11 cellular contexts compared by ENCODE assay signal in the genomic region with DNA sequence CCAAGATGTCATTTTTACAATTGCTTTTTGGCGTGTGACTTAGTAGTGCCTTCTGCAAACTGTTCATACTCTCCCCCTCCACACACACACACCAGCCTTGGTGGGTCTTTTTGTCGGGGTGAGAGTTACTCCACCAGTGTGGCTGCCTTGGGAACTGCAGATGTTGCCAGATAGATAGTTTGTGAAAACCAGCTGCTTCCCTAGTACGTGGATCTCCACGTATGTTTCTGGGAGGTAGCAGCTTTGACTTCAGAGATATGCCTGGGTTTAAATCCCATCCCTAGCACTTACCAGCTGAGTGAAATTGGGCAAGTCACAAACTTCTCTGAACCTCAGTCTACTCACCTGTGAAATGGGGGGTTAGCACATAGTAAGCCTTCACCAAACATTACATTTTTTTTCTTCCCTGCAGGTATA.
DNase-seq lines count a peak whose midpoint lies in the region; ATAC-seq, FAIRE-seq and TF ChIP-seq lines count a peak whose summit lies in the region.
"Had no signal": no experiment of that assay in that cellular context is flagged by ENCODE, and none has a peak within 500 bp of the region (broad histone marks: within the 10 kb centered on the region; RNA-seq: fewer than 3 reads in every experiment).

No MANE protein-coding gene starts in this region.

- H3K9ac ChIP-seq in HepG2 (ENCODE audit: insufficient read depth, low read depth, low read length) (no peak overlapping the region), stomach smooth muscle (ENCODE audit: low read length in 2 of 2) (peak overlapping the region; percentile 8 to 66)

- FAIRE-seq in HepG2 (lab: Jason Lieb, UNC): no peak

- H3K4me1 ChIP-seq in PC-9 (replicated peaks; ENCODE audit: insufficient read depth) (peaks cover 19% of the 10 kb centered on the region), HepG2 (ENCODE audit: insufficient read depth, low read length) (0 out of 2 replicates have a peak, but pooled peaks cover 9% of the 10 kb centered on the region), stomach smooth muscle (ENCODE audit: control insufficient read depth, insufficient read depth, low read length) (peaks cover 42% of the 10 kb centered on the region)

- TF ChIP-seq CTCF in PC-9 (conservative IDR thresholded peaks at IDR 0.05): no peak
- no peak for TF ChIP-seq CTCF in dorsolateral prefrontal cortex (IDR thresholded peaks at IDR 0.05 in 54 of 56, conservative IDR thresholded peaks at IDR 0.05 in 2 of 56; ENCODE audit: low read depth in 1 of 56, partially characterized antibody in 56 of 56)
- TF ChIP-seq CTCF in HepG2 (CRISPR knock-in tag; IDR thresholded peaks at IDR 0.05): no peak
- TF ChIP-seq CTCF in GM20000 (IDR thresholded peaks at IDR 0.05; ENCODE audit: extremely low read depth, missing control alignments): no peak

- ATAC-seq in HepG2: no peak
- no peak for ATAC-seq in GM21423 (IDR thresholded peaks at IDR 0.05; ENCODE audit: unreplicated experiment)

- TF ChIP-seq EP300 in HepG2 (IDR thresholded peaks at IDR 0.05; ENCODE audit: low read depth in 2 of 2, low read length in 2 of 2) (no peak), HepG2 (CRISPR knock-in tag; IDR thresholded peaks at IDR 0.05; ENCODE audit: borderline replicate concordance) (no peak)

- no peak overlapping the region for H3K4me2 ChIP-seq in PC-9
- H3K4me2 ChIP-seq in HepG2 (ENCODE audit: low read depth, low read length): no peak overlapping the region

- TF ChIP-seq RAD21 in HepG2 (CRISPR knock-in tag; IDR thresholded peaks at IDR 0.05): no peak

- H3K27ac ChIP-seq in PC-9 (peak overlapping the region; percentile 64), dorsolateral prefrontal cortex (peak overlapping the region in 55 of 59 donors; percentile 11 to 92 (median 78)), HepG2 (ENCODE audit: extremely low read length, insufficient read depth, low read length) (no peak overlapping the region), stomach smooth muscle (ENCODE audit: low read length) (peak overlapping the region; percentile 86)

- 54% methylated on average over 4 of the region's 4 CpGs for WGBS in HepG2 (ENCODE audit: low lambda C conversion rate)

- DNase-seq in PC-9 (no peak), dorsolateral prefrontal cortex (no peak), HepG2 (ENCODE audit: low spot score) (no peak), NCI-H1092 (lab: John Stamatoyannopoulos, UW) (no peak), GM20000 (ENCODE audit: low spot score) (no peak), SHP77 (lab: John Stamatoyannopoulos, UW) (no peak)
- DNase-seq: DMS79 treated with DMSO at 0.1 percent for 48 hours, NCI-H2029 treated with DMSO at 0.1 percent for 48 hours, SIG-M5 had no signal

- in situ Hi-C loops in HepG2 (cut with HindIII; ENCODE audit: extremely low pct_ligation_motif_present, low pct_unique_long_range_greater_than_20kb): no loop called here

- no peaks in the 10 kb centered on the region for H3K9me2 ChIP-seq in PC-9 (ENCODE audit: insufficient read depth)

- BruUV-seq in PC-9 (replicated peaks; lab: Mats Ljungman, UMichigan) (no TSS peak), HepG2 (replicated peaks; lab: Mats Ljungman, UMichigan) (no TSS peak)

- H3K79me2 ChIP-seq in PC-9 (ENCODE audit: low read depth) (no peaks in the 10 kb centered on the region), HepG2 (ENCODE audit: insufficient read depth, low read length) (no peaks in the 10 kb centered on the region)

- H3K27me3 ChIP-seq in PC-9 (ENCODE audit: insufficient read depth, low read depth) (no peaks in the 10 kb centered on the region), dorsolateral prefrontal cortex (no peaks in the 10 kb centered on the region), HepG2 (ENCODE audit: control insufficient read depth in 1 of 2, insufficient read depth in 2 of 2, low read length in 2 of 2) (peaks cover 0 to 3% of the 10 kb centered on the region in 2 experiments; a peak in 2 of 5 replicates), stomach smooth muscle (ENCODE audit: control insufficient read depth in 1 of 2, insufficient read depth in 2 of 2, low read length in 2 of 2) (no peaks in the 10 kb centered on the region)

- H3K36me3 ChIP-seq in PC-9 (ENCODE audit: low read depth): no peaks in the 10 kb centered on the region
- no peaks in the 10 kb centered on the region for H3K36me3 ChIP-seq in HepG2 (replicated peaks in 1 of 2; ENCODE audit: control insufficient read depth in 1 of 2, insufficient read depth in 2 of 2, low read length in 2 of 2)
- no peaks in the 10 kb centered on the region for H3K36me3 ChIP-seq in stomach smooth muscle (ENCODE audit: control insufficient read depth in 2 of 2, insufficient read depth in 2 of 2, low read length in 2 of 2)

- peaks cover 20% of the 10 kb centered on the region; the same call in 1 of the 2 replicates for H3F3A ChIP-seq in PC-9 (ENCODE audit: insufficient read depth, low read depth)

- intact Hi-C loops in PC-9 (cut with micrococcal nuclease; ENCODE audit: unreplicated experiment): loop anchor here (1.0 to 10.0 kb wide), 2 partner anchors 14 to 80 kb away; partner anchors contain the start of gene MAN1C1
- intact Hi-C loops in dorsolateral prefrontal cortex (cut with DNase I): loop anchor here (5.0 kb wide), 2 partner anchors 72 to 77 kb away; partner anchors contain the start of gene MAN1C1 (in 1 of the 2)
- intact Hi-C loops in HepG2 (cut with micrococcal nuclease; ENCODE audit: unreplicated experiment): loop anchor here (10.0 kb wide), 1 partner anchor 80 kb away; no protein-coding TSS in a partner anchor

- H2AFZ ChIP-seq in PC-9 (no peak overlapping the region), HepG2 (ENCODE audit: low read length) (no peak overlapping the region)

- CTCF ChIA-PET in PC-9 (lab: Charles Lee) (interaction anchor here (1.0 to 1.1 kb wide), 2 partner anchors 14 to 79 kb away, joined by 3 to 5 read pairs; no protein-coding TSS in a partner anchor), HepG2 (lab: Yijun Ruan, JAX; ENCODE audit: low intra/inter-chr PET ratio, low total read pairs) (no interaction called here)

- no peak for TF ChIP-seq POLR2A in HepG2 (IDR thresholded peaks at IDR 0.05; ENCODE audit: insufficient read depth in 1 of 2, low read depth in 2 of 2, low read length in 2 of 2)

- H3K4me3 ChIP-seq in PC-9: no peak overlapping the region
- no peak overlapping the region for H3K4me3 ChIP-seq in dorsolateral prefrontal cortex
- no peak overlapping the region for H3K4me3 ChIP-seq in HepG2 (replicated peaks in 1 of 3; ENCODE audit: insufficient read depth in 1 of 3, low read depth in 2 of 3, low read length in 3 of 3)
- H3K4me3 ChIP-seq in stomach smooth muscle (ENCODE audit: low read length in 2 of 2): peak overlapping the region; percentile 31 to 35

- POLR2A ChIA-PET in PC-9 (lab: Charles Lee; ENCODE audit: unreplicated experiment) (no interaction called here), HepG2 (lab: Yijun Ruan, JAX) (no interaction called here)

- no peaks in the 10 kb centered on the region for H4K20me1 ChIP-seq in PC-9 (ENCODE audit: insufficient read depth)
- H4K20me1 ChIP-seq in HepG2 (ENCODE audit: insufficient read depth, low read length): no peaks in the 10 kb centered on the region

- H3K9me3 ChIP-seq in PC-9 (ENCODE audit: insufficient read depth, low read depth) (no peaks in the 10 kb centered on the region), HepG2 (ENCODE audit: low read length) (no peaks in the 10 kb centered on the region), stomach smooth muscle (ENCODE audit: control insufficient read depth in 2 of 2, low read length in 2 of 2) (no peaks in the 10 kb centered on the region)

TF ChIP-seq in HepG2, 621 proteins besides CTCF, POLR2A, EP300 and RAD21:
- TF ChIP-seq NONO (IDR thresholded peaks at IDR 0.05) (no peak), NONO (CRISPR knock-in tag; conservative IDR thresholded peaks at IDR 0.05) (no peak), ZNF629 (CRISPR knock-in tag; conservative IDR thresholded peaks at IDR 0.05) (peak; percentile 79), ZMYM3 (CRISPR knock-in tag; IDR thresholded peaks at IDR 0.05) (peak; percentile 44; the same call in 1 of the 2 replicates), ZKSCAN1 (IDR thresholded peaks at IDR 0.05; ENCODE audit: low read length) (peak; percentile 93)

Comparison
In these comparisons a context has a peak if more than half of its experiments do, and no peak if none do; other contexts are left out.
1. H3K4me3 ChIP-seq: peak in stomach smooth muscle (2 of 2); none in PC-9 (single experiment), dorsolateral prefrontal cortex (0 of 59) and HepG2 (0 of 3).